In genomic region chr15:42069496-42070275, GRCh38 we compare ENCODE assay signal across 24 cellular contexts. TPM values are rescaled to one million over a fixed set of nuclear protein-coding genes. Genes with fewer than 3 reads are reported as not detected.
"Had no signal": no experiment of that assay in that cellular context is flagged by ENCODE, and none has a peak within 500 bp of the region (broad histone marks: within the 10 kb centered on the region; RNA-seq: fewer than 3 reads in every experiment).

No MANE protein-coding gene starts in this region.

- H3K36me3 ChIP-seq: lower lobe of right lung, prostate gland, right atrium auricular region had no signal

- H3K27ac ChIP-seq: foreskin keratinocyte, hepatocyte, lower lobe of right lung, prostate gland, right atrium auricular region had no signal

- ATAC-seq: activated CD8-positive, alpha-beta T cell treated with anti-CD3 and anti-CD28 coated beads, Interleukin-2, amount 10 ng/mL, durations not matched to agents 7 days and 5 days; foreskin keratinocyte; left cardiac atrium; lower lobe of right lung; stimulated activated naive CD8-positive, alpha-beta T cell treated with anti-CD3 and anti-CD28 coated beads, Interleukin-15, Interleukin-2, amounts not matched to agents 100 U/mL and 50 U/mL, for 24 hours; T-cell had no signal

- DNase-seq: activated CD4-positive, alpha-beta T cell treated with anti-CD3 and anti-CD28 coated beads for 48 hours; activated CD8-positive, alpha-beta memory T cell treated with anti-CD3 and anti-CD28 coated beads, Interleukin-2, amount 50 U/mL, for 4 hours; activated CD8-positive, alpha-beta T cell treated with anti-CD3 and anti-CD28 coated beads, Interleukin-2, amount 10 ng/mL, durations not matched to agents 7 days and 5 days; activated gamma-delta T cell treated with Interleukin-2 at 50 U/mL for 16 hours; activated naive CD8-positive, alpha-beta T cell treated with anti-CD3 and anti-CD28 coated beads for 36 hours; amniotic stem cell; foreskin keratinocyte; left cardiac atrium; lower lobe of right lung; SK-N-SH; stimulated activated CD4-positive, alpha-beta T cell treated with anti-CD3 and anti-CD28 coated beads, Interleukin-2, amount 100 ng/mL, for 24 hours; stimulated activated naive CD8-positive, alpha-beta T cell treated with anti-CD3 and anti-CD28 coated beads, Interleukin-15, Interleukin-2, amounts not matched to agents 100 U/mL and 50 U/mL, for 24 hours had no signal

- H3K4me1 ChIP-seq: foreskin keratinocyte, prostate gland, right atrium auricular region had no signal

- H3K4me3 Mint-ChIP-seq: activated CD8-positive, alpha-beta T cell treated with anti-CD3 and anti-CD28 coated beads, Interleukin-2, amount 10 ng/mL, durations not matched to agents 7 days and 5 days; activated naive CD8-positive, alpha-beta T cell treated with anti-CD3 and anti-CD28 coated beads for 36 hours; endodermal cell; nephron; T-cell; WTC11 had no signal

- H3K36me3 Mint-ChIP-seq: activated naive CD8-positive, alpha-beta T cell treated with anti-CD3 and anti-CD28 coated beads for 36 hours; WTC11 had no signal

- H3K27ac Mint-ChIP-seq: activated CD8-positive, alpha-beta T cell treated with anti-CD3 and anti-CD28 coated beads, Interleukin-2, amount 10 ng/mL, durations not matched to agents 7 days and 5 days; activated naive CD8-positive, alpha-beta T cell treated with anti-CD3 and anti-CD28 coated beads for 36 hours; endodermal cell; nephron; T-cell; WTC11 had no signal

- H3K9me3 Mint-ChIP-seq: endodermal cell, WTC11 had no signal

- H3K4me1 Mint-ChIP-seq: activated naive CD8-positive, alpha-beta T cell treated with anti-CD3 and anti-CD28 coated beads for 36 hours had no signal

- H3K9me3 ChIP-seq: lower lobe of right lung, prostate gland, right atrium auricular region, SK-N-SH had no signal

- H3K27me3 ChIP-seq: foreskin keratinocyte, hepatocyte, right atrium auricular region had no signal

- H3K4me3 ChIP-seq: hepatocyte, lower lobe of right lung, prostate gland, right atrium auricular region had no signal

RNA-seq across cellular contexts. Expression of gene PLA2G4D, which starts 24.7 kb away (rescaled TPM):
- total RNA-seq: activated CD8-positive, alpha-beta T cell treated with anti-CD3 and anti-CD28 coated beads, Interleukin-2, amount 10 ng/mL, durations not matched to agents 7 days and 5 days; activated naive CD8-positive, alpha-beta T cell treated with anti-CD3 and anti-CD28 coated beads for 36 hours; endodermal cell; epithelial cell of proximal tubule; fibroblast of lung; left cardiac atrium; lower lobe of right lung; right atrium auricular region; skeletal muscle tissue; T-cell; temporal lobe; urinary bladder had no signal

RNA-seq across cellular contexts. Expression of gene PLA2G4E, which starts 48.8 kb away (rescaled TPM):
- total RNA-seq: activated CD8-positive, alpha-beta T cell treated with anti-CD3 and anti-CD28 coated beads, Interleukin-2, amount 10 ng/mL, durations not matched to agents 7 days and 5 days; activated naive CD8-positive, alpha-beta T cell treated with anti-CD3 and anti-CD28 coated beads for 36 hours; endodermal cell; epithelial cell of proximal tubule; fibroblast of lung; T-cell; temporal lobe; urinary bladder; WTC11 had no signal
